Comparison of ENCODE assay signal across 9 cellular contexts in the genomic region with DNA sequence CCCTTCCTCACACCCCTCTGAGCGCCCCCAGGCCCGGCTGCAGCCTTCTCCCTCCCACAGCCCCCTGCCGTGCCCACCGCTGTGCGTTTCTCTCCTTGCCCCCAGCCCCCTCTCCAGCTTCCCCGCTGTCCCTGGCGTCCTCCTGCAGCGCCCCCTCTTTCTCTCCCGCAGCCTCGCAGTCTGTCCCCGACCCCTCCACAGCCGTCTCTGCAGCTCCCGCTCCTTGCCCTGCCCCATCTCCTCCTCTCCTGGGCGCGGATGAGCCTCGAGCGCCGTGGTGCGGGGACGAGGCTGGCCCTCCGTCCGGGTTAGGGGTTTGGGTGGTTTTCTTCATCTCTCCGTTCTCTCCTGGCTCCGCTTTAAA. TPM values are rescaled to one million over a fixed set of nuclear protein-coding genes. Genes with fewer than 3 reads are reported as not detected.
DNase-seq lines count a peak whose midpoint lies in the region; ATAC-seq, FAIRE-seq and TF ChIP-seq lines count a peak whose summit lies in the region.
"Had no signal": no experiment of that assay in that cellular context is flagged by ENCODE, and none has a peak within 500 bp of the region (broad histone marks: within the 10 kb centered on the region; RNA-seq: fewer than 3 reads in every experiment).

No MANE protein-coding gene starts in this region.

- H2AFZ ChIP-seq in endothelial cell of umbilical vein (ENCODE audit: low read depth, low read length) (no peak overlapping the region), trophoblast cell (ENCODE audit: insufficient read depth, low read length, poor library complexity) (no peak overlapping the region)

- peaks cover 12% of the 10 kb centered on the region for H3K36me3 Mint-ChIP-seq in activated naive CD4-positive, alpha-beta T cell treated with anti-CD3 and anti-CD28 coated beads for 36 hours (ENCODE audit: low read depth)

- peak overlapping the region; percentile 95 for H4K91ac ChIP-seq in trophoblast cell (ENCODE audit: low read depth, low read length)

- H3K4me3 ChIP-seq in Peyer's patch (peak overlapping the region; percentile 70 to 94 (median 80)), endothelial cell of umbilical vein (replicated peaks in 1 of 3; ENCODE audit: insufficient read depth in 1 of 3, low read depth in 1 of 3, low read length in 3 of 3) (peak overlapping the region in 1 of 3 experiments; percentile 69), trophoblast cell (ENCODE audit: low read depth, low read length) (peak overlapping the region; percentile 76)

- TF ChIP-seq CTCF in Peyer's patch (IDR thresholded peaks at IDR 0.05) (peak in 2 of 6 experiments; percentile 7 to 20), endothelial cell of umbilical vein (IDR thresholded peaks at IDR 0.05; ENCODE audit: extremely low read depth in 1 of 2, insufficient read depth in 1 of 2, low read depth in 1 of 2, low read length in 2 of 2) (peak in 1 of 2 donors; percentile 35)

- no peak for TF ChIP-seq POLR2A in Peyer's patch (IDR thresholded peaks at IDR 0.05)
- TF ChIP-seq POLR2A in endothelial cell of umbilical vein (IDR thresholded peaks at IDR 0.05; ENCODE audit: low read depth, low read length): no peak

- peaks cover 12% of the 10 kb centered on the region for H3K4me1 Mint-ChIP-seq in activated naive CD4-positive, alpha-beta T cell treated with anti-CD3 and anti-CD28 coated beads for 36 hours (ENCODE audit: low read depth)

- H2AK5ac ChIP-seq in trophoblast cell (ENCODE audit: low read length): peak overlapping the region; percentile 99

- peak overlapping the region; percentile 26 for H2BK12ac ChIP-seq in trophoblast cell (ENCODE audit: low read length)

- H4K20me1 ChIP-seq in endothelial cell of umbilical vein (replicated peaks; ENCODE audit: control insufficient read depth, extremely low read depth, insufficient read depth, low read length): no peaks in the 10 kb centered on the region

- dilution Hi-C loops in endothelial cell of umbilical vein (cut with MboI; ENCODE audit: extremely low pct_ligation_motif_present, low sequenced_read_pairs): no loop called here

- no peak for FAIRE-seq in endothelial cell of umbilical vein (lab: Jason Lieb, UNC)

- no CpG with 5 or more reads among the region's 24 CpGs for WGBS in trophoblast cell (ENCODE audit: extremely low coverage, insufficient coverage, insufficient read length)

- H3K27me3 ChIP-seq in Peyer's patch: no peaks in the 10 kb centered on the region
- H3K27me3 ChIP-seq in endothelial cell of umbilical vein (ENCODE audit: control insufficient read depth in 2 of 2, insufficient read depth in 2 of 2, low read length in 2 of 2): peaks cover 0 to 3% of the 10 kb centered on the region in 2 experiments
- H3K27me3 ChIP-seq in trophoblast cell (ENCODE audit: insufficient read depth, low read length): no peaks in the 10 kb centered on the region

- peak overlapping the region; percentile 3 for H3K27ac Mint-ChIP-seq in activated naive CD4-positive, alpha-beta T cell treated with anti-CD3 and anti-CD28 coated beads for 36 hours

- peak; percentile 47 for DNase-seq in activated naive CD4-positive, alpha-beta T cell treated with anti-CD3 and anti-CD28 coated beads for 36 hours
- DNase-seq in activated naive CD4-positive, alpha-beta T cell (lab: John Stamatoyannopoulos, UW): no peak
- DNase-seq in Peyer's patch: no peak
- peak; percentile 17 for DNase-seq in endothelial cell of umbilical vein (ENCODE audit: low read depth, low spot score)
- DNase-seq in trophoblast cell: peak in 1 of 2 donors; percentile 39
- no peak for DNase-seq in NCI-H187 treated with DMSO at 0.1 percent for 48 hours (lab: John Stamatoyannopoulos, UW)

- no peak overlapping the region for H3K23ac ChIP-seq in trophoblast cell (ENCODE audit: low read length)

- peak overlapping the region; percentile 95 for H3K4ac ChIP-seq in trophoblast cell (ENCODE audit: low read depth, low read length)

- ATAC-seq in GM19395 (IDR thresholded peaks at IDR 0.05; ENCODE audit: unreplicated experiment) (no peak), HG02610 (IDR thresholded peaks at IDR 0.05; ENCODE audit: unreplicated experiment) (no peak)

- peak overlapping the region; percentile 81 for H2BK120ac ChIP-seq in trophoblast cell (ENCODE audit: insufficient read depth, low read length, poor library complexity)

- H3K18ac ChIP-seq in trophoblast cell (ENCODE audit: low read length): peak overlapping the region; percentile 96

- H4K8ac ChIP-seq in trophoblast cell (ENCODE audit: low read depth, low read length): peak overlapping the region; percentile 87

- H3K4me2 ChIP-seq in endothelial cell of umbilical vein (ENCODE audit: insufficient read depth, low read length): peak overlapping the region; percentile 71
- H3K4me2 ChIP-seq in trophoblast cell (ENCODE audit: low read length): peak overlapping the region; percentile 90

- H3K14ac ChIP-seq in trophoblast cell (ENCODE audit: low read length): peak overlapping the region; percentile 98

- H3K27me3 Mint-ChIP-seq in activated naive CD4-positive, alpha-beta T cell treated with anti-CD3 and anti-CD28 coated beads for 36 hours (ENCODE audit: low read depth): no peaks in the 10 kb centered on the region

- no peaks in the 10 kb centered on the region for H3K9me3 Mint-ChIP-seq in activated naive CD4-positive, alpha-beta T cell treated with anti-CD3 and anti-CD28 coated beads for 36 hours

- no peaks in the 10 kb centered on the region for H3K79me2 ChIP-seq in endothelial cell of umbilical vein (ENCODE audit: control insufficient read depth, insufficient read depth, low read length)
- peaks cover 8% of the 10 kb centered on the region for H3K79me2 ChIP-seq in trophoblast cell (ENCODE audit: control insufficient read depth, insufficient read depth, low read length, poor library complexity)

- BruUV-seq in endothelial cell of umbilical vein (replicated peaks; lab: Mats Ljungman, UMichigan): no TSS peak

- H3K4me3 Mint-ChIP-seq in activated naive CD4-positive, alpha-beta T cell treated with anti-CD3 and anti-CD28 coated beads for 36 hours: peak overlapping the region; percentile 90

- intact Hi-C loops in activated naive CD4-positive, alpha-beta T cell treated with anti-CD3 and anti-CD28 coated beads for 36 hours (cut with micrococcal nuclease): no loop called here
- intact Hi-C loops in endothelial cell of umbilical vein (cut with micrococcal nuclease): no loop called here

- H3K36me3 ChIP-seq in Peyer's patch: peaks cover 0 to 22% (median 0%) of the 10 kb centered on the region in 3 donors
- peaks cover 0 to 7% of the 10 kb centered on the region in 2 experiments for H3K36me3 ChIP-seq in endothelial cell of umbilical vein (ENCODE audit: control insufficient read depth in 2 of 2, extremely low read depth in 1 of 2, insufficient read depth in 2 of 2, low read length in 2 of 2)
- peaks cover 29 to 35% of the 10 kb centered on the region in 2 experiments for H3K36me3 ChIP-seq in trophoblast cell (ENCODE audit: control insufficient read depth in 1 of 2, insufficient read depth in 2 of 2, low read length in 2 of 2)

- H3K4me1 ChIP-seq in Peyer's patch (peaks cover 0 to 20% (median 13%) of the 10 kb centered on the region in 4 donors), endothelial cell of umbilical vein (ENCODE audit: control insufficient read depth, extremely low read depth, insufficient read depth, low read length) (peaks cover 10% of the 10 kb centered on the region), trophoblast cell (ENCODE audit: control insufficient read depth in 1 of 2, insufficient read depth in 2 of 2, low read length in 2 of 2) (peaks cover 10 to 27% of the 10 kb centered on the region in 2 experiments)

- H2BK5ac ChIP-seq in trophoblast cell (ENCODE audit: low read depth, low read length, poor library complexity): peak overlapping the region; percentile 86

- CTCF ChIA-PET in activated naive CD4-positive, alpha-beta T cell treated with anti-CD3 and anti-CD28 coated beads for 36 hours (lab: Charles Lee): interaction anchor here (1.4 kb wide), 1 partner anchor 44 kb away, joined by 5 read pairs; a partner anchor contains a TSS
- CTCF ChIA-PET in endothelial cell of umbilical vein (lab: Charles Lee): interaction anchor here (0.6 to 1.4 kb wide), 2 partner anchors 40 to 42 kb away, joined by 4 to 6 read pairs; no protein-coding TSS in a partner anchor

- H3K9ac ChIP-seq in endothelial cell of umbilical vein (replicated peaks; ENCODE audit: extremely low read depth, insufficient read depth, low read length) (no peak overlapping the region), trophoblast cell (ENCODE audit: low read length) (peak overlapping the region; percentile 81)

- H4K12ac ChIP-seq in trophoblast cell (ENCODE audit: low read depth, low read length): peak overlapping the region; percentile 33

- peaks cover 28% of the 10 kb centered on the region for H3K79me1 ChIP-seq in trophoblast cell (ENCODE audit: low read length)

- no peaks in the 10 kb centered on the region for H3K9me3 ChIP-seq in Peyer's patch
- no peaks in the 10 kb centered on the region for H3K9me3 ChIP-seq in endothelial cell of umbilical vein (replicated peaks; ENCODE audit: control insufficient read depth, insufficient read depth, low read length)
- no peaks in the 10 kb centered on the region for H3K9me3 ChIP-seq in trophoblast cell (ENCODE audit: insufficient read depth, low read depth, low read length)

- H3K27ac ChIP-seq in Peyer's patch (peak overlapping the region; percentile 31 to 98 (median 94)), endothelial cell of umbilical vein (ENCODE audit: insufficient read depth, low read depth, low read length) (no peak overlapping the region), trophoblast cell (ENCODE audit: low read depth, low read length) (peak overlapping the region; percentile 73)

- no peaks in the 10 kb centered on the region for H3K9me1 ChIP-seq in endothelial cell of umbilical vein (replicated peaks; ENCODE audit: control insufficient read depth, extremely low read depth, insufficient read depth, low read length)

- POLR2A ChIA-PET in endothelial cell of umbilical vein (lab: Charles Lee): no interaction called here

RNA-seq across cellular contexts. Expression of a gene that starts 1.1 kb away (rescaled TPM):
- total RNA-seq in activated naive CD4-positive, alpha-beta T cell treated with anti-CD3 and anti-CD28 coated beads for 36 hours: 10 to 100 TPM; 45.9 to 47.1 TPM
- total RNA-seq in Peyer's patch: 10 to 100 TPM; 14.4 to 45.6 (median 43.9) TPM
- 11.4 and 13.5 TPM in 2 replicates for total RNA-seq in endothelial cell of umbilical vein
- polyA plus RNA-seq in endothelial cell of umbilical vein: 7.2 and 11.6 TPM in 2 replicates
- 4.5 and 6.5 TPM in 2 replicates for polyA plus RNA-seq in endothelial cell of umbilical vein (2011; cell fraction: cytosol; rRNA removed)
- 23.8 and 29.7 TPM in 2 replicates for polyA plus RNA-seq in endothelial cell of umbilical vein (2011; cell fraction: nucleus; rRNA removed)
- polyA plus RNA-seq in endothelial cell of umbilical vein (2012): 4.2 and 6.4 TPM in 2 replicates
- polyA minus RNA-seq in endothelial cell of umbilical vein: 3.6 and 4.9 TPM in 2 replicates
- 13.1 TPM for polyA minus RNA-seq in endothelial cell of umbilical vein (2011; cell fraction: cytosol; rRNA and poly(A)+ RNA removed)
- 6.3 and 12.9 TPM in 2 replicates for polyA minus RNA-seq in endothelial cell of umbilical vein (2011; cell fraction: nucleus; rRNA and poly(A)+ RNA removed)
- 20.3 and 20.7 TPM in 2 replicates for polyA plus RNA-seq in trophoblast cell (2013)

RNA-seq across cellular contexts. Expression of a gene that starts 13.8 kb away (rescaled TPM):
- under 1 TPM; 0.57 to 0.64 TPM for total RNA-seq in activated naive CD4-positive, alpha-beta T cell treated with anti-CD3 and anti-CD28 coated beads for 36 hours
- not detected for total RNA-seq in Peyer's patch
- total RNA-seq in endothelial cell of umbilical vein: not detected in 2 replicates
- not detected in 2 replicates for polyA plus RNA-seq in endothelial cell of umbilical vein
- not detected in 2 replicates for polyA plus RNA-seq in endothelial cell of umbilical vein (2011; cell fraction: cytosol; rRNA removed)
- polyA plus RNA-seq in endothelial cell of umbilical vein (2011; cell fraction: nucleus; rRNA removed): not detected in 2 replicates
- polyA plus RNA-seq in endothelial cell of umbilical vein (2012): not detected in 2 replicates
- not detected in 2 replicates for polyA minus RNA-seq in endothelial cell of umbilical vein
- polyA minus RNA-seq in endothelial cell of umbilical vein (2011; cell fraction: cytosol; rRNA and poly(A)+ RNA removed): not detected
- polyA minus RNA-seq in endothelial cell of umbilical vein (2011; cell fraction: nucleus; rRNA and poly(A)+ RNA removed): not detected in 2 replicates
- polyA plus RNA-seq in trophoblast cell (2013): 0.49 and 0.67 TPM in 2 replicates
- total RNA-seq: glomerular endothelial cell had no signal

RNA-seq across cellular contexts. Expression of a gene that starts 15.6 kb away (rescaled TPM):
- total RNA-seq in activated naive CD4-positive, alpha-beta T cell treated with anti-CD3 and anti-CD28 coated beads for 36 hours: not detected
- total RNA-seq in Peyer's patch: 100 to 1,000 TPM in 3 of 4 donors, 10 to 100 TPM in 1; 26.4 to 235 (median 199) TPM
- total RNA-seq in endothelial cell of umbilical vein: not detected in 2 replicates
- not detected in 2 replicates for polyA plus RNA-seq in endothelial cell of umbilical vein
- polyA plus RNA-seq in endothelial cell of umbilical vein (2011; cell fraction: cytosol; rRNA removed): not detected in 2 replicates
- not detected in 2 replicates for polyA plus RNA-seq in endothelial cell of umbilical vein (2011; cell fraction: nucleus; rRNA removed)
- polyA plus RNA-seq in endothelial cell of umbilical vein (2012): not detected in 2 replicates
- not detected in 2 replicates for polyA minus RNA-seq in endothelial cell of umbilical vein
- not detected for polyA minus RNA-seq in endothelial cell of umbilical vein (2011; cell fraction: cytosol; rRNA and poly(A)+ RNA removed)
- not detected in 2 replicates for polyA minus RNA-seq in endothelial cell of umbilical vein (2011; cell fraction: nucleus; rRNA and poly(A)+ RNA removed)
- polyA plus RNA-seq in trophoblast cell (2013): not detected in 2 replicates
- total RNA-seq: glomerular endothelial cell had no signal

RNA-seq across cellular contexts. Expression of a gene that starts 22.3 kb away (rescaled TPM):
- total RNA-seq in activated naive CD4-positive, alpha-beta T cell treated with anti-CD3 and anti-CD28 coated beads for 36 hours: not detected
- total RNA-seq in Peyer's patch (not detected), endothelial cell of umbilical vein (not detected in 2 replicates)
- not detected in 2 replicates for polyA plus RNA-seq in endothelial cell of umbilical vein
- not detected in 2 replicates for polyA plus RNA-seq in endothelial cell of umbilical vein (2011; cell fraction: cytosol; rRNA removed)
- not detected in 2 replicates for polyA plus RNA-seq in endothelial cell of umbilical vein (2011; cell fraction: nucleus; rRNA removed)
- polyA plus RNA-seq in endothelial cell of umbilical vein (2012): not detected in 2 replicates
- polyA minus RNA-seq in endothelial cell of umbilical vein: not detected in 2 replicates
- not detected for polyA minus RNA-seq in endothelial cell of umbilical vein (2011; cell fraction: cytosol; rRNA and poly(A)+ RNA removed)
- polyA minus RNA-seq in endothelial cell of umbilical vein (2011; cell fraction: nucleus; rRNA and poly(A)+ RNA removed): not detected in 2 replicates
- 0.04 and 0.06 TPM in 2 replicates for polyA plus RNA-seq in trophoblast cell (2013)
- total RNA-seq: glomerular endothelial cell had no signal

RNA-seq across cellular contexts. Expression of a gene that starts 29.5 kb away (rescaled TPM):
- not detected for total RNA-seq in activated naive CD4-positive, alpha-beta T cell treated with anti-CD3 and anti-CD28 coated beads for 36 hours
- not detected for total RNA-seq in Peyer's patch
- total RNA-seq in endothelial cell of umbilical vein: not detected in 2 replicates
- polyA plus RNA-seq in endothelial cell of umbilical vein: 0.11 TPM in 1 of 2 replicates, not detected in the other
- polyA plus RNA-seq in endothelial cell of umbilical vein (2011; cell fraction: cytosol; rRNA removed): 0.06 and 0.12 TPM in 2 replicates
- 0.20 and 0.22 TPM in 2 replicates for polyA plus RNA-seq in endothelial cell of umbilical vein (2011; cell fraction: nucleus; rRNA removed)
- not detected in 2 replicates for polyA plus RNA-seq in endothelial cell of umbilical vein (2012)
- not detected in 2 replicates for polyA minus RNA-seq in endothelial cell of umbilical vein
- polyA minus RNA-seq in endothelial cell of umbilical vein (2011; cell fraction: cytosol; rRNA and poly(A)+ RNA removed): 1.8 TPM
- polyA minus RNA-seq in endothelial cell of umbilical vein (2011; cell fraction: nucleus; rRNA and poly(A)+ RNA removed): not detected in 2 replicates
- 14.7 and 15.0 TPM in 2 replicates for polyA plus RNA-seq in trophoblast cell (2013)

Comparison
In these comparisons a context has a peak if more than half of its experiments do, and no peak if none do; other contexts are left out.
1. DNase-seq: peak in activated naive CD4-positive, alpha-beta T cell treated with anti-CD3 and anti-CD28 coated beads for 36 hours (single experiment) and endothelial cell of umbilical vein (single experiment); none in activated naive CD4-positive, alpha-beta T cell (0 of 4), Peyer's patch (0 of 3) and NCI-H187 treated with DMSO at 0.1 percent for 48 hours (single experiment).
2. RNA of a gene that starts 15.6 kb away (total RNA-seq): 26.4 to 235 TPM in Peyer's patch; not detected in activated naive CD4-positive, alpha-beta T cell treated with anti-CD3 and anti-CD28 coated beads for 36 hours and not detected in endothelial cell of umbilical vein; every median in the first group is over 10 times any median in the second.